1 cellular context compared by ENCODE assay signal in the genomic region with DNA sequence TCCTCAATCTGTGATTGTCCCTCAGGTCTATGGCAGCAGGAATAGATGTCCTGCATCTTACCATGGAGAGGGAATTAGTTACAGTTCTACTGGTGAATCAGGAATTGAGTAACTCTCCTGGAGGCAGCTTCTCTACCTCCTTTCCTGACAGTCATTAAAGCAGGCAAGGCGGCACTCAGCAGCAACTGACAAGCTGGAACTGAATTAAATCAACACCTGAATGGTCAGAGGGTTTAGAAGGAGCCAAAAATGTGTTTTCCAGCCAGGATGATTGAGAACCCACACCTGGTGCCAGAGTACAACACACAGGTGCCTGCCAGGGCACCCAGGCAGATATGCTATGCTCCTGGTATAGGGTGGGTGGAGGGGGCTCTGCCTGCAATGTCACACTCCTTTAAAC.
TF ChIP-seq lines count a peak whose summit lies in the region.

No MANE protein-coding gene starts in this region.

TF ChIP-seq in HCT116, 20 proteins besides CTCF, POLR2A, EP300 and RAD21:
- TF ChIP-seq CEBPB (IDR thresholded peaks at IDR 0.05; ENCODE audit: low read depth) (no peak), POLR2AphosphoS5 (IDR thresholded peaks at IDR 0.05; ENCODE audit: low read depth, low read length) (no peak), ELF1 (IDR thresholded peaks at IDR 0.05; ENCODE audit: borderline replicate concordance, low read depth) (no peak), FOSL1 (IDR thresholded peaks at IDR 0.05; ENCODE audit: low read depth) (no peak), YY1 (IDR thresholded peaks at IDR 0.05; ENCODE audit: extremely low read depth, insufficient replicate concordance, low read depth, low read length) (no peak), CBX3 (IDR thresholded peaks at IDR 0.05; ENCODE audit: low read depth) (no peak), JUND (IDR thresholded peaks at IDR 0.05) (no peak), ZNF274 (IDR thresholded peaks at IDR 0.05; ENCODE audit: low read depth, low read length) (no peak), EZH2 (IDR thresholded peaks at IDR 0.05) (no peak), EZH2phosphoT487 (IDR thresholded peaks at IDR 0.05; ENCODE audit: borderline replicate concordance) (no peak), REST (IDR thresholded peaks at IDR 0.05; ENCODE audit: low read depth) (no peak), ZBTB33 (IDR thresholded peaks at IDR 0.05; ENCODE audit: extremely low read depth, insufficient replicate concordance, low read length) (no peak)
- TF ChIP-seq, protein P1, sequence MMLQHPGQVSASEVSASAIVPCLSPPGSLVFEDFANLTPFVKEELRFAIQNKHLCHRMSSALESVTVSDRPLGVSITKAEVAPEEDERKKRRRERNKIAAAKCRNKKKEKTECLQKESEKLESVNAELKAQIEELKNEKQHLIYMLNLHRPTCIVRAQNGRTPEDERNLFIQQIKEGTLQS (IDR thresholded peaks at IDR 0.05), result no peak
- TF ChIP-seq, protein P2, sequence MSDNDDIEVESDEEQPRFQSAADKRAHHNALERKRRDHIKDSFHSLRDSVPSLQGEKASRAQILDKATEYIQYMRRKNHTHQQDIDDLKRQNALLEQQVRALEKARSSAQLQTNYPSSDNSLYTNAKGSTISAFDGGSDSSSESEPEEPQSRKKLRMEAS (IDR thresholded peaks at IDR 0.05), result no peak
